ENCODE assay signal across 19 cellular contexts in genomic region chr2:17520761-17521160, GRCh38. TPM values are rescaled to one million over a fixed set of nuclear protein-coding genes. Genes with fewer than 3 reads are reported as not detected.
A peak's percentile ranks its signal among the peaks of the same experiment; 100 is the strongest.
DNase-seq lines count a peak whose midpoint lies in the region; ATAC-seq and TF ChIP-seq lines count a peak whose summit lies in the region.
"Had no signal": no experiment of that assay in that cellular context is flagged by ENCODE, and none has a peak within 500 bp of the region (broad histone marks: within the 10 kb centered on the region; RNA-seq: fewer than 3 reads in every experiment).

No MANE protein-coding gene starts in this region.

- intact Hi-C loops in sciatic nerve (cut with DNase I), result no loop called here

- H3K9me3 ChIP-seq in effector memory CD4-positive, alpha-beta T cell (ENCODE audit: control insufficient read depth, low read length), result no peaks in the 10 kb centered on the region
- H3K9me3 ChIP-seq: HAP-1, thoracic aorta had no signal

- H3K27me3 ChIP-seq in effector memory CD4-positive, alpha-beta T cell (replicated peaks; ENCODE audit: control insufficient read depth, insufficient read depth, low read length, poor library complexity, severe bottlenecking), result no peaks in the 10 kb centered on the region

- TF ChIP-seq CTCF in GM12865 (IDR thresholded peaks at IDR 0.05; ENCODE audit: insufficient read depth, low read depth, low read length, missing control alignments), result no peak

- no peaks in the 10 kb centered on the region for H3K36me3 ChIP-seq in effector memory CD4-positive, alpha-beta T cell (ENCODE audit: control insufficient read depth, insufficient read depth, low read length)
- H3K36me3 ChIP-seq: HAP-1, thoracic aorta had no signal

- no peak overlapping the region for H3K4me3 ChIP-seq in GM12865 (ENCODE audit: low read depth, low read length)
- no peak overlapping the region for H3K4me3 ChIP-seq in effector memory CD4-positive, alpha-beta T cell (ENCODE audit: insufficient read depth, low read depth, low read length, poor library complexity, severe bottlenecking)
- H3K4me3 ChIP-seq: HAP-1, thoracic aorta had no signal

- peak; percentile 33 for DNase-seq in GM12865 (ENCODE audit: low read depth)
- DNase-seq in RPMI7951 (ENCODE audit: low read depth), result peak; percentile 11
- no peak for DNase-seq in islet precursor cell
- DNase-seq in effector memory CD4-positive, alpha-beta T cell, result no peak
- DNase-seq in substantia nigra (lab: John Stamatoyannopoulos, UW), result no peak
- DNase-seq in sciatic nerve (ENCODE audit: low spot score), result no peak
- DNase-seq: AML-193; NCI-H187 treated with DMSO at 0.1 percent for 48 hours; NCI-H524; stimulated activated CD4-positive, alpha-beta T cell treated with anti-CD3 and anti-CD28 coated beads, Interleukin-2, amount 100 ng/mL, for 48 hours had no signal

- no peak overlapping the region for H3K27ac ChIP-seq in effector memory CD4-positive, alpha-beta T cell (ENCODE audit: insufficient read depth, low read length, poor library complexity, severe bottlenecking)
- H3K27ac ChIP-seq in substantia nigra (ENCODE audit: low read depth, low read length, poor library complexity, severe bottlenecking), result no peak overlapping the region
- H3K27ac ChIP-seq: thoracic aorta had no signal

- no peaks in the 10 kb centered on the region for H3K4me1 ChIP-seq in effector memory CD4-positive, alpha-beta T cell (ENCODE audit: control insufficient read depth, insufficient read depth, low read length, poor library complexity, severe bottlenecking)
- H3K4me1 ChIP-seq: HAP-1 had no signal

- peak; percentile 30 for ATAC-seq in GM19455 (IDR thresholded peaks at IDR 0.05; ENCODE audit: unreplicated experiment)
- peak; percentile 25 for ATAC-seq in HG03066 (IDR thresholded peaks at IDR 0.05; ENCODE audit: low read depth, unreplicated experiment)
- no peak for ATAC-seq in sciatic nerve
- ATAC-seq: activated T-helper 17 cell treated with anti-CD3 and anti-CD28 coated beads, Interleukin-2, amount 50 U/mL, for 72 hours; esophagus mucosa had no signal

RNA-seq across cellular contexts. Expression of gene RAD51AP2, which starts 2.5 kb away (rescaled TPM):
- not detected in 2 replicates for total RNA-seq in RPMI7951 (2014; rRNA removed; shearing (Covaris generic))
- total RNA-seq in sciatic nerve, result not detected
- total RNA-seq: activated CD8-positive, alpha-beta memory T cell treated with anti-CD3 and anti-CD28 coated beads for 36 hours; activated T-helper 17 cell treated with anti-CD3 and anti-CD28 coated beads, Interleukin-2, amount 50 U/mL, for 72 hours; bronchial epithelial cell; omental fat pad; thoracic aorta had no signal

RNA-seq across cellular contexts. Expression of gene VSNL1, which starts 19.7 kb away (rescaled TPM):
- total RNA-seq in RPMI7951 (2014; rRNA removed; shearing (Covaris generic)), result not detected in 2 replicates
- 0.67 TPM for total RNA-seq in sciatic nerve
- total RNA-seq: activated CD8-positive, alpha-beta memory T cell treated with anti-CD3 and anti-CD28 coated beads for 36 hours; activated T-helper 17 cell treated with anti-CD3 and anti-CD28 coated beads, Interleukin-2, amount 50 U/mL, for 72 hours; thoracic aorta had no signal

Comparison
In these comparisons a context has a peak if more than half of its experiments do, and no peak if none do; other contexts are left out.
1. DNase-seq: peak in GM12865 (single experiment) and RPMI7951 (single experiment); none in islet precursor cell (single experiment), effector memory CD4-positive, alpha-beta T cell (0 of 3), substantia nigra (0 of 49) and sciatic nerve (single experiment).